28 cellular contexts compared by ENCODE assay signal in genomic region chr22:43742551-43742950, GRCh38.
"Had no signal": no experiment of that assay in that cellular context is flagged by ENCODE, and none has a peak within 500 bp of the region (broad histone marks: within the 10 kb centered on the region; RNA-seq: fewer than 3 reads in every experiment).

No MANE protein-coding gene starts in this region.

- H3K4me1 ChIP-seq: parathyroid adenoma, psoas muscle, right lobe of liver, suprapubic skin, tibial artery, upper lobe of right lung had no signal

- H3K9me3 ChIP-seq: ovary, psoas muscle, right lobe of liver, sigmoid colon, suprapubic skin, testis, tibial artery, transverse colon, upper lobe of right lung, uterus had no signal

- H3K27ac Mint-ChIP-seq: naive thymus-derived CD8-positive, alpha-beta T cell; natural killer cell treated with Interleukin-12 subunit alpha and Interleukin-12 subunit beta and Interleukin-15 and Interleukin-18, amount 100 ng/mL, for 72 hours; nephron progenitor cell; progenitor cell of endocrine pancreas; stimulated activated effector memory CD8-positive, alpha-beta T cell treated with anti-CD3 and anti-CD28 coated beads, Interleukin-12 subunit alpha, Interleukin-12 subunit beta, amount 100 ng/mL, for 72 hours; stimulated activated naive B cell treated with anti-CD40 and anti-IgM and Interleukin-4, amounts not matched to agents 10 μg/mL and 1 μg/mL and 100 μg/mL, for 72 hours; type B pancreatic cell had no signal

- H3K4me3 ChIP-seq: ovary, psoas muscle, right lobe of liver, sigmoid colon, suprapubic skin, testis, tibial artery, transverse colon, upper lobe of right lung, uterus had no signal

- H3K27me3 ChIP-seq: ovary, right lobe of liver, testis, uterus had no signal

- H3K27me3 Mint-ChIP-seq: progenitor cell of endocrine pancreas had no signal

- H3K9me3 Mint-ChIP-seq: naive thymus-derived CD8-positive, alpha-beta T cell; natural killer cell treated with Interleukin-12 subunit alpha and Interleukin-12 subunit beta and Interleukin-15 and Interleukin-18, amount 100 ng/mL, for 72 hours; nephron progenitor cell; neural crest cell; stimulated activated effector memory CD8-positive, alpha-beta T cell treated with anti-CD3 and anti-CD28 coated beads, Interleukin-12 subunit alpha, Interleukin-12 subunit beta, amount 100 ng/mL, for 72 hours; stimulated activated naive B cell treated with anti-CD40 and anti-IgM and Interleukin-4, amounts not matched to agents 10 μg/mL and 1 μg/mL and 100 μg/mL, for 72 hours; stimulated activated naive CD8-positive, alpha-beta T cell treated with anti-CD3 and anti-CD28 coated beads, Interleukin-15, amount 100 ng/mL, for 72 hours; type B pancreatic cell had no signal

- ATAC-seq: naive thymus-derived CD8-positive, alpha-beta T cell; natural killer cell treated with Interleukin-12 subunit alpha and Interleukin-12 subunit beta and Interleukin-15 and Interleukin-18, amount 100 ng/mL, for 72 hours; psoas muscle; right cardiac atrium; stimulated activated effector memory CD8-positive, alpha-beta T cell treated with anti-CD3 and anti-CD28 coated beads, Interleukin-12 subunit alpha, Interleukin-12 subunit beta, amount 100 ng/mL, for 72 hours; stimulated activated naive B cell treated with anti-CD40 and anti-IgM and Interleukin-4, amounts not matched to agents 10 μg/mL and 1 μg/mL and 100 μg/mL, for 72 hours; stimulated activated naive CD8-positive, alpha-beta T cell treated with anti-CD3 and anti-CD28 coated beads, Interleukin-15, amount 100 ng/mL, for 72 hours; stimulated activated naive CD8-positive, alpha-beta T cell treated with anti-CD3 and anti-CD28 coated beads, Interleukin-15, Interleukin-2, amounts not matched to agents 100 U/mL and 50 U/mL, for 24 hours; upper lobe of right lung had no signal

- H3K4me1 Mint-ChIP-seq: naive thymus-derived CD8-positive, alpha-beta T cell; nephron progenitor cell; neural crest cell; stimulated activated effector memory CD8-positive, alpha-beta T cell treated with anti-CD3 and anti-CD28 coated beads, Interleukin-12 subunit alpha, Interleukin-12 subunit beta, amount 100 ng/mL, for 72 hours; stimulated activated naive CD8-positive, alpha-beta T cell treated with anti-CD3 and anti-CD28 coated beads, Interleukin-15, amount 100 ng/mL, for 72 hours had no signal

- DNase-seq: naive thymus-derived CD8-positive, alpha-beta T cell; occipital lobe; ovary; psoas muscle; right cardiac atrium; right lobe of liver; sigmoid colon; small intestine; stimulated activated CD4-positive, alpha-beta T cell treated with anti-CD3 and anti-CD28 coated beads, Interleukin-15, amount 100 ng/mL, for 24 hours; stimulated activated CD4-positive, alpha-beta T cell treated with anti-CD3 and anti-CD28 coated beads, Interleukin-2, amount 100 ng/mL, for 24 hours; stimulated activated CD4-positive, alpha-beta T cell treated with anti-CD3 and anti-CD28 coated beads, Interleukin-2, amount 100 ng/mL, for 48 hours; stimulated activated CD4-positive, alpha-beta T cell treated with anti-CD3 and anti-CD28 coated beads, Interleukin-4, amount 100 ng/mL, for 24 hours; stimulated activated naive B cell treated with anti-CD40 and anti-IgM and Interleukin-4, amounts not matched to agents 10 μg/mL and 1 μg/mL and 100 μg/mL, for 72 hours; stimulated activated naive CD8-positive, alpha-beta T cell treated with anti-CD3 and anti-CD28 coated beads, Interleukin-15, amount 100 ng/mL, for 72 hours; stimulated activated naive CD8-positive, alpha-beta T cell treated with anti-CD3 and anti-CD28 coated beads, Interleukin-15, Interleukin-2, amounts not matched to agents 100 U/mL and 50 U/mL, for 24 hours; testis; tibial artery; transverse colon; upper lobe of right lung; uterus had no signal

- H3K79me2 ChIP-seq: parathyroid adenoma had no signal

- H3K4me3 Mint-ChIP-seq: naive thymus-derived CD8-positive, alpha-beta T cell; natural killer cell treated with Interleukin-12 subunit alpha and Interleukin-12 subunit beta and Interleukin-15 and Interleukin-18, amount 100 ng/mL, for 72 hours; nephron progenitor cell; neural crest cell; stimulated activated effector memory CD8-positive, alpha-beta T cell treated with anti-CD3 and anti-CD28 coated beads, Interleukin-12 subunit alpha, Interleukin-12 subunit beta, amount 100 ng/mL, for 72 hours; stimulated activated naive B cell treated with anti-CD40 and anti-IgM and Interleukin-4, amounts not matched to agents 10 μg/mL and 1 μg/mL and 100 μg/mL, for 72 hours; stimulated activated naive CD8-positive, alpha-beta T cell treated with anti-CD3 and anti-CD28 coated beads, Interleukin-15, amount 100 ng/mL, for 72 hours; type B pancreatic cell had no signal

- FAIRE-seq: small intestine had no signal

- H3K9ac ChIP-seq: parathyroid adenoma had no signal

- H3K36me3 ChIP-seq: ovary, right lobe of liver, sigmoid colon, suprapubic skin, tibial artery, transverse colon, upper lobe of right lung, uterus had no signal

- H3K27ac ChIP-seq: ovary, parathyroid adenoma, psoas muscle, right lobe of liver, sigmoid colon, suprapubic skin, testis, tibial artery, transverse colon, upper lobe of right lung, uterus had no signal

- H3K36me3 Mint-ChIP-seq: naive thymus-derived CD8-positive, alpha-beta T cell; natural killer cell treated with Interleukin-12 subunit alpha and Interleukin-12 subunit beta and Interleukin-15 and Interleukin-18, amount 100 ng/mL, for 72 hours; stimulated activated effector memory CD8-positive, alpha-beta T cell treated with anti-CD3 and anti-CD28 coated beads, Interleukin-12 subunit alpha, Interleukin-12 subunit beta, amount 100 ng/mL, for 72 hours had no signal

- H2AFZ ChIP-seq: parathyroid adenoma had no signal
